11 cellular contexts compared by ENCODE assay signal in genomic region chr16:29663829-29664132, GRCh38. TPM values are rescaled to one million over a fixed set of nuclear protein-coding genes. Genes with fewer than 3 reads are reported as not detected.
DNase-seq lines count a peak whose midpoint lies in the region; ATAC-seq and TF ChIP-seq lines count a peak whose summit lies in the region.
"Had no signal": no experiment of that assay in that cellular context is flagged by ENCODE, and none has a peak within 500 bp of the region (broad histone marks: within the 10 kb centered on the region; RNA-seq: fewer than 3 reads in every experiment).

No MANE protein-coding gene starts in this region.

- H3K4me1 Mint-ChIP-seq in activated T-cell treated with anti-CD3 and anti-CD28 coated beads, Interleukin-2, amount 50 U/mL, for 4 hours (ENCODE audit: low read depth) = peaks cover 72% of the 10 kb centered on the region
- H3K4me1 Mint-ChIP-seq in mesothelial cell of epicardium = peaks cover 32% of the 10 kb centered on the region

- H3K9me3 Mint-ChIP-seq in activated T-cell treated with anti-CD3 and anti-CD28 coated beads, Interleukin-2, amount 50 U/mL, for 4 hours = no peaks in the 10 kb centered on the region
- H3K9me3 Mint-ChIP-seq in mesothelial cell of epicardium = no peaks in the 10 kb centered on the region

- TF ChIP-seq CTCF in mesothelial cell of epicardium (IDR thresholded peaks at IDR 0.05; ENCODE audit: unreplicated experiment) (no peak), upper lobe of right lung (IDR thresholded peaks at IDR 0.05) (no peak)

- peak overlapping the region; percentile 43 for H3K27ac Mint-ChIP-seq in mesothelial cell of epicardium

- no peaks in the 10 kb centered on the region for H3K36me3 ChIP-seq in upper lobe of right lung
- H3K36me3 ChIP-seq: uterus had no signal

- peaks cover 5% of the 10 kb centered on the region for H3K36me3 Mint-ChIP-seq in activated T-cell treated with anti-CD3 and anti-CD28 coated beads, Interleukin-2, amount 50 U/mL, for 4 hours (ENCODE audit: insufficient read depth)
- no peaks in the 10 kb centered on the region for H3K36me3 Mint-ChIP-seq in mesothelial cell of epicardium

- peak overlapping the region; percentile 94 for H3K4me3 Mint-ChIP-seq in activated T-cell treated with anti-CD3 and anti-CD28 coated beads, Interleukin-2, amount 50 U/mL, for 4 hours
- H3K4me3 Mint-ChIP-seq in mesothelial cell of epicardium = no peak overlapping the region

- DNase-seq in stimulated activated CD4-positive, alpha-beta T cell treated with anti-CD3 and anti-CD28 coated beads, Interleukin-15, amount 100 ng/mL, for 24 hours = peak; percentile 48
- no peak for DNase-seq in stimulated activated CD4-positive, alpha-beta T cell treated with anti-CD3 and anti-CD28 coated beads, Interleukin-4, amount 100 ng/mL, for 1 hour
- DNase-seq in activated T-cell treated with anti-CD3 and anti-CD28 coated beads, Interleukin-2, amount 50 U/mL, for 4 hours = no peak
- DNase-seq in mesothelial cell of epicardium (ENCODE audit: low spot score in 2 of 2, unreplicated experiment in 2 of 2) (no peak), upper lobe of right lung (no peak), MV-4-11 (lab: John Stamatoyannopoulos, UW) (no peak), mucosa of gallbladder (ENCODE audit: low spot score) (no peak)
- DNase-seq: NCI-H2029 treated with DMSO at 0.1 percent for 48 hours, uterus had no signal

- ATAC-seq in activated T-cell treated with anti-CD3 and anti-CD28 coated beads, Interleukin-2, amount 50 U/mL, for 4 hours = peak in 1 of 2 donors; percentile 2
- ATAC-seq in upper lobe of right lung (no peak), HG03045 (IDR thresholded peaks at IDR 0.05; ENCODE audit: unreplicated experiment) (no peak)

- peak overlapping the region; percentile 66 for H3K27ac ChIP-seq in upper lobe of right lung
- H3K27ac ChIP-seq: parathyroid adenoma, uterus had no signal

- peak overlapping the region; percentile 51 for H3K4me3 ChIP-seq in upper lobe of right lung
- H3K4me3 ChIP-seq: uterus had no signal

- intact Hi-C loops in upper lobe of right lung (cut with DNase I) = no loop called here

- H3K4me1 ChIP-seq in upper lobe of right lung = no peaks in the 10 kb centered on the region
- H3K4me1 ChIP-seq: parathyroid adenoma had no signal

- H3K27me3 Mint-ChIP-seq in activated T-cell treated with anti-CD3 and anti-CD28 coated beads, Interleukin-2, amount 50 U/mL, for 4 hours (ENCODE audit: low read depth) = no peaks in the 10 kb centered on the region
- no peaks in the 10 kb centered on the region for H3K27me3 Mint-ChIP-seq in mesothelial cell of epicardium (ENCODE audit: low read depth)

- no peaks in the 10 kb centered on the region for H3K9me3 ChIP-seq in upper lobe of right lung
- H3K9me3 ChIP-seq: uterus had no signal

- no peaks in the 10 kb centered on the region for H3K27me3 ChIP-seq in upper lobe of right lung
- H3K27me3 ChIP-seq: uterus had no signal

RNA-seq across cellular contexts. Expression of gene SPN, which starts 0.7 kb away (rescaled TPM):
- total RNA-seq in activated T-cell treated with anti-CD3 and anti-CD28 coated beads, Interleukin-2, amount 50 U/mL, for 4 hours = 10 to 100 TPM; 37.5 to 41.0 (median 39.9) TPM
- total RNA-seq in mesothelial cell of epicardium (0.38 to 0.63 TPM (median 0.57 TPM) in 3 replicates), upper lobe of right lung (70.7 TPM), mucosa of gallbladder (9.0 TPM)

RNA-seq across cellular contexts. Expression of gene QPRT, which starts 15.2 kb away (rescaled TPM):
- 1 to 10 TPM; 1.9 to 3.0 (median 2.1) TPM for total RNA-seq in activated T-cell treated with anti-CD3 and anti-CD28 coated beads, Interleukin-2, amount 50 U/mL, for 4 hours
- total RNA-seq in mesothelial cell of epicardium (326 to 330 TPM (median 328 TPM) in 3 replicates), upper lobe of right lung (15.0 TPM), mucosa of gallbladder (17.2 TPM)

Comparison
In these comparisons a context has a peak if more than half of its experiments do, and no peak if none do; other contexts are left out.
1. RNA of gene QPRT, which starts 15.2 kb away (total RNA-seq): 326 to 330 TPM in mesothelial cell of epicardium; 17.2 TPM in mucosa of gallbladder (single experiment), 15.0 TPM in upper lobe of right lung (single experiment) and 1.9 to 3.0 TPM in activated T-cell treated with anti-CD3 and anti-CD28 coated beads, Interleukin-2, amount 50 U/mL, for 4 hours; every median in the first group is over 10 times any median in the second.